In the genomic region with DNA sequence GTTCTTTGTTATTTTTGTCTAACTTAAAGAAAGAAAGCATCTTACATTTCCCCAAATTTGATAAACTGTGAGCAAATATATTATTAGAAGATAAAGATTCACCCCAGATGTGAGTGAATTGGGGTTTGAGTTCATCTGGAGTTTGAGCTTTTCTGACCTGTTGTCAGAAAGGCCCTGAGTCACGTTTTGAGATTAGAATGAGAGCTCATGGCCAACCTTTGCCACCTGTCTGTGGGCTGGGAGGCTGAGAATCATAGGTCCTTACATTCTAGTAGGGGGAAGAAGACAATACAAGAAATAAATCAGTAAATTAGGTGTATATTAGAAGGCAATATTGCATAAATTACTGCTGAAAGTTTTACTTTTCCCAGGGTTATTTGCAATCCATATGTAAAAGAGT, we compare ENCODE assay signal across 23 cellular contexts. TPM values are rescaled to one million over a fixed set of nuclear protein-coding genes. Genes with fewer than 3 reads are reported as not detected.
DNase-seq lines count a peak whose midpoint lies in the region; ATAC-seq and TF ChIP-seq lines count a peak whose summit lies in the region.
"Had no signal": no experiment of that assay in that cellular context is flagged by ENCODE, and none has a peak within 500 bp of the region (broad histone marks: within the 10 kb centered on the region; RNA-seq: fewer than 3 reads in every experiment).

No MANE protein-coding gene starts in this region.

- H3K4me3 Mint-ChIP-seq in endodermal cell, result no peak overlapping the region
- H3K4me3 Mint-ChIP-seq: CD4-positive, alpha-beta memory T cell; HFFc6 had no signal

- H3K79me2 ChIP-seq in Loucy (ENCODE audit: insufficient read depth, low read length), result no peaks in the 10 kb centered on the region

- no peaks in the 10 kb centered on the region for H3K27me3 ChIP-seq in Loucy (ENCODE audit: insufficient read depth, low read length, poor library complexity, severe bottlenecking)
- H3K27me3 ChIP-seq in endodermal cell (ENCODE audit: control insufficient read depth, insufficient read depth, low read length, poor library complexity, severe bottlenecking), result no peaks in the 10 kb centered on the region
- H3K27me3 ChIP-seq in gastrocnemius medialis, result no peaks in the 10 kb centered on the region

- DNase-seq in endodermal cell (peak; percentile 26), gastrocnemius medialis (no peak), inferior parietal cortex (ENCODE audit: extremely low spot score) (no peak), NCI-H2029 (lab: John Stamatoyannopoulos, UW) (no peak), NCI-H774 (lab: John Stamatoyannopoulos, UW) (no peak)
- DNase-seq in stimulated activated CD4-positive, alpha-beta T cell treated with anti-CD3 and anti-CD28 coated beads, Interleukin-1b, Interleukin-23, amount 100 ng/mL, for 48 hours, result no peak
- DNase-seq: 8988T; ACHN; AML-193; C1 segment of cervical spinal cord; Calu3; CD4-positive, alpha-beta memory T cell; COR-L47; DMS53; DMS79 treated with DMSO at 0.1 percent for 48 hours; GF-D8; GM23248; HFFc6 had no signal

- H3K4me3 ChIP-seq in Loucy (ENCODE audit: low read length, poor library complexity, severe bottlenecking) (no peak overlapping the region), endodermal cell (ENCODE audit: low read length) (no peak overlapping the region), gastrocnemius medialis (no peak overlapping the region)
- H3K4me3 ChIP-seq: A549, GM23248, HAP-1 had no signal

- ATAC-seq in gastrocnemius medialis, result peak; percentile 72 to 77
- ATAC-seq: A549 had no signal

- no peaks in the 10 kb centered on the region for H3K9me2 ChIP-seq in Loucy (replicated peaks; ENCODE audit: low read depth, low read length)

- H3K27me3 Mint-ChIP-seq in endodermal cell (ENCODE audit: insufficient read depth), result peaks cover 4% of the 10 kb centered on the region

- TF ChIP-seq CTCF in Loucy (conservative IDR thresholded peaks at IDR 0.05; ENCODE audit: low read length) (no peak), endodermal cell (conservative IDR thresholded peaks at IDR 0.05) (no peak), gastrocnemius medialis (IDR thresholded peaks at IDR 0.05 in 4 of 5, conservative IDR thresholded peaks at IDR 0.05 in 1 of 5) (no peak)

- no peaks in the 10 kb centered on the region for H3K36me3 ChIP-seq in Loucy (ENCODE audit: insufficient read depth, low read length)
- H3K36me3 ChIP-seq in endodermal cell (ENCODE audit: control insufficient read depth, insufficient read depth, low read length), result no peaks in the 10 kb centered on the region
- H3K36me3 ChIP-seq in gastrocnemius medialis, result peaks cover 0 to 47% of the 10 kb centered on the region in 2 donors
- H3K36me3 ChIP-seq: HAP-1 had no signal

- H3K9me3 ChIP-seq in Loucy (ENCODE audit: insufficient read depth, low read depth, low read length) (no peaks in the 10 kb centered on the region), endodermal cell (ENCODE audit: control insufficient read depth, low read length) (no peaks in the 10 kb centered on the region), gastrocnemius medialis (no peaks in the 10 kb centered on the region)
- H3K9me3 ChIP-seq: A549, HAP-1 had no signal

- in situ Hi-C loops in gastrocnemius medialis (cut with MboI; ENCODE audit: low sequenced_read_pairs in 4 of 4), result no loop called here

- peaks cover 30% of the 10 kb centered on the region for H3K4me1 Mint-ChIP-seq in endodermal cell

- no peaks in the 10 kb centered on the region for H3K36me3 Mint-ChIP-seq in endodermal cell (ENCODE audit: low read depth)
- H3K36me3 Mint-ChIP-seq: CD4-positive, alpha-beta memory T cell had no signal

- no peak overlapping the region for H3K27ac Mint-ChIP-seq in endodermal cell
- H3K27ac Mint-ChIP-seq: HFFc6 had no signal

- H3K27ac ChIP-seq in endodermal cell (ENCODE audit: low read depth, low read length) (no peak overlapping the region), gastrocnemius medialis (peak overlapping the region; percentile 58 to 83 (median 70))
- H3K27ac ChIP-seq: A549, GM23248 had no signal

- H4K20me1 ChIP-seq in Loucy (ENCODE audit: insufficient read depth, low read length, poor library complexity, severe bottlenecking), result no peaks in the 10 kb centered on the region

- H3K4me1 ChIP-seq in Loucy (ENCODE audit: insufficient read depth, low read length, poor library complexity, severe bottlenecking) (peaks cover 28% of the 10 kb centered on the region), endodermal cell (ENCODE audit: control insufficient read depth, insufficient read depth, low read length) (peaks cover 19% of the 10 kb centered on the region), gastrocnemius medialis (peaks cover 11 to 29% of the 10 kb centered on the region in 2 donors)
- H3K4me1 ChIP-seq: A549, HAP-1 had no signal

- no peak overlapping the region for H3K4me2 ChIP-seq in Loucy (ENCODE audit: low read depth, low read length, poor library complexity, severe bottlenecking)
- H3K4me2 ChIP-seq: A549 had no signal

- H3K9me3 Mint-ChIP-seq in endodermal cell, result no peaks in the 10 kb centered on the region
- H3K9me3 Mint-ChIP-seq: HFFc6 had no signal

- no peak for TF ChIP-seq POLR2A in gastrocnemius medialis (IDR thresholded peaks at IDR 0.05)

- intact Hi-C loops in gastrocnemius medialis (cut with DNase I; ENCODE audit: low total_unique reads), result loop anchor here (5.0 kb wide), 1 partner anchor 34 kb away; no protein-coding TSS in a partner anchor

- no peak overlapping the region for H3K9ac ChIP-seq in Loucy (ENCODE audit: low read depth, low read length, poor library complexity, severe bottlenecking)
- no peak overlapping the region for H3K9ac ChIP-seq in endodermal cell (ENCODE audit: extremely low read depth, low read length, poor library complexity, severe bottlenecking)
- H3K9ac ChIP-seq: GM23248 had no signal

- no peaks in the 10 kb centered on the region for H3F3A ChIP-seq in Loucy (ENCODE audit: low read depth)

- 48 to 71% methylated on average over 1 of the region's 1 CpG for WGBS in endodermal cell (ENCODE audit: insufficient coverage in 1 of 2, insufficient read length in 1 of 2), 2 experiments

- peak overlapping the region; percentile 56; the same call in 1 of the 2 replicates for H2AFZ ChIP-seq in Loucy (ENCODE audit: low read length)
- H2AFZ ChIP-seq: GM23248 had no signal

RNA-seq across cellular contexts. Expression of a gene that starts 22.3 kb away (rescaled TPM):
- 1 to 10 TPM in 1 of 2 donors, under 1 TPM in 1; 0.99 to 5.2 TPM for total RNA-seq in endodermal cell
- 0.21 TPM for polyA plus RNA-seq in endodermal cell (2013, experiment 1 of 2)
- polyA plus RNA-seq in endodermal cell (2013, experiment 2 of 2), result 0.17 TPM
- total RNA-seq in gastrocnemius medialis, result 100 to 1,000 TPM in 1 of 4 donors, 10 to 100 TPM in 3; 63.7 to 159 (median 89.1) TPM
- total RNA-seq: Calu3; CD4-positive, alpha-beta memory T cell; Daoy; GM23248; HFFc6 had no signal
- polyA plus RNA-seq: A549; BJ; CD4-positive, alpha-beta memory T cell; GM23248 had no signal

RNA-seq across cellular contexts. Expression of a gene that starts 26.0 kb away (rescaled TPM):
- total RNA-seq in endodermal cell (1 to 10 TPM in 1 of 2 donors, under 1 TPM in 1; 0.37 to 1.5 TPM), gastrocnemius medialis (1 to 10 TPM in 1 of 4 donors, not detected in 3; 1.9 TPM)
- polyA plus RNA-seq in endodermal cell (2013, experiment 1 of 2), result 2.2 TPM
- 1.4 TPM for polyA plus RNA-seq in endodermal cell (2013, experiment 2 of 2)
- total RNA-seq: Calu3, Daoy, GM23248, HFFc6 had no signal
- polyA plus RNA-seq: A549, BJ, GM23248 had no signal

Comparison
In these comparisons a context has a peak if more than half of its experiments do, and no peak if none do; other contexts are left out.
1. RNA of a gene that starts 22.3 kb away (total RNA-seq): 63.7 to 159 TPM in gastrocnemius medialis; 0.99 to 5.2 TPM in endodermal cell; every median in the first group is over 10 times any median in the second.